In the genomic region with DNA sequence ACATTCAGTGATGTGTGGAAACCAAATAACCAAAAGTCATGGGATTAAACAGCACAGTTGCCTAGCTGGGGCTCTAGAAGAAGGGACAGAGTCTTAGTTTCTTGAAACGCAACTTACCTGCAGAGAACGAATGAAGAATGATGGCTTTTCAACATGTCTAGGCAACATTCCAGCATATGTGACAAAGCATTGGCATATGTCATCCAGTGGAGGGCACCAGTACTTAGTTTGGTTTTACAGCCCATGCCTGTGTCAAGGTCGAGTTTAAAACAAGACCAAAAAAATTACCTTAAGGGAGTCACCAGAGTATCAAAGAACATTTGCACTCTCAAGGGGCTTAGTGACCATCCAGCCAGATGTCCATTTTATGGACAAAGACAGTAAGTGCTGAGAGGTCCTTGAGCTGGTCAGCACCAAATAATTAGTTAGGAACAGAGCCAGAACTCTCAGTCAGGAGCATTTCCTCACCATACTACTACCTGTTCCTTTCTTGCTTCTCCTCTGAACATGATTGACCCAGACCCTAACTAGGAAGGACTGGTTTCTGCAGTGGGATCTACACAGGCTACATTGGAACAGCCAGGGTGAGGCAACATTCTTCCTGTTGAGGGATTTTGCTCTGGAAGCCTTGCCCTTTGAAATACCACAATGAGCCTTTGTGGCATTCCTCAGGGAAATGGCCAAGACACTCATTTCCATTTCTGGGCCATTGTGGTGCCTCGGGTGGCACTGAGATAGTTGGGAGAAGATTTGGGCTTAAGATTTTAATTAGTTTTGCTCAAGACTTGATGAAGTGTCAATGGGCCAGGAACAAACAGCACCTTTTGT, we compare ENCODE assay signal across 9 cellular contexts.
A peak's percentile ranks its signal among the peaks of the same experiment; 100 is the strongest.
DNase-seq lines count a peak whose midpoint lies in the region; ATAC-seq, FAIRE-seq and TF ChIP-seq lines count a peak whose summit lies in the region.
"Had no signal": no experiment of that assay in that cellular context is flagged by ENCODE, and none has a peak within 500 bp of the region (broad histone marks: within the 10 kb centered on the region; RNA-seq: fewer than 3 reads in every experiment).

No MANE protein-coding gene starts in this region.

- no peaks in the 10 kb centered on the region for H3K79me1 ChIP-seq in neuronal stem cell (ENCODE audit: low read depth, low read length)

- no peaks in the 10 kb centered on the region for H3K9me3 ChIP-seq in neuronal stem cell (replicated peaks in 1 of 2; ENCODE audit: control insufficient read depth in 2 of 2, insufficient read depth in 1 of 2, low read depth in 1 of 2, low read length in 2 of 2)
- H3K9me3 ChIP-seq in gastroesophageal sphincter, result no peaks in the 10 kb centered on the region

- no peak overlapping the region for H3K4me2 ChIP-seq in neuronal stem cell (ENCODE audit: insufficient read depth, low read length, poor library complexity, severe bottlenecking)

- no peak overlapping the region for H3K23ac ChIP-seq in neuronal stem cell (ENCODE audit: low read depth, low read length, poor library complexity)

- DNase-seq in D721Med (ENCODE audit: insufficient read length, low spot score) (no peak), SHP77 (lab: John Stamatoyannopoulos, UW) (peak; percentile 51 to 65), dorsolateral prefrontal cortex (no peak), neuronal stem cell (ENCODE audit: low spot score) (no peak), HK-2 (ENCODE audit: unreplicated experiment) (no peak)

- no peak for TF ChIP-seq POLR2A in gastroesophageal sphincter (IDR thresholded peaks at IDR 0.05)

- H3K27ac ChIP-seq in dorsolateral prefrontal cortex (no peak overlapping the region), neuronal stem cell (replicated peaks; ENCODE audit: low read length) (no peak overlapping the region), gastroesophageal sphincter (no peak overlapping the region)

- H2AFZ ChIP-seq in neuronal stem cell (ENCODE audit: low read length), result peak overlapping the region; percentile 52

- TF ChIP-seq CTCF in D721Med (IDR thresholded peaks at IDR 0.05; ENCODE audit: insufficient read depth, missing control alignments) (peak; percentile 51), dorsolateral prefrontal cortex (IDR thresholded peaks at IDR 0.05 in 54 of 56, conservative IDR thresholded peaks at IDR 0.05 in 2 of 56; ENCODE audit: low read depth in 1 of 56, partially characterized antibody in 56 of 56) (peak in 29 of 56 donors; percentile 15 to 41 (median 27)), gastroesophageal sphincter (IDR thresholded peaks at IDR 0.05) (peak in 1 of 4 experiments; percentile 17)

- TF ChIP-seq EP300 in gastroesophageal sphincter (IDR thresholded peaks at IDR 0.05), result no peak

- no peak overlapping the region for H4K8ac ChIP-seq in neuronal stem cell (ENCODE audit: low read depth, low read length)

- no peak for FAIRE-seq in D721Med (lab: Jason Lieb, UNC)
- FAIRE-seq: TTC549 had no signal

- H2AK5ac ChIP-seq in neuronal stem cell (ENCODE audit: low read depth, low read length), result no peak overlapping the region

- ATAC-seq in GM18907 (IDR thresholded peaks at IDR 0.05; ENCODE audit: unreplicated experiment) (peak; percentile 72), HG03469 (IDR thresholded peaks at IDR 0.05; ENCODE audit: unreplicated experiment) (peak; percentile 91), gastroesophageal sphincter (no peak)

- no CpG with 5 or more reads among the region's 4 CpGs for WGBS in neuronal stem cell (ENCODE audit: extremely low coverage in 2 of 2, insufficient read length in 2 of 2, insufficient replicate concordance in 1 of 2), 2 donors
- 52 to 63% methylated on average over 3 to 4 of the region's 4 CpGs for whole genome bisulfite sequencing in gastroesophageal sphincter (ENCODE audit: low coverage in 1 of 2), 2 donors

- no peak overlapping the region for H3K9ac ChIP-seq in neuronal stem cell (ENCODE audit: low read depth, low read length, poor library complexity)

- H3K4me1 ChIP-seq in neuronal stem cell (ENCODE audit: control insufficient read depth in 2 of 2, insufficient read depth in 1 of 2, low read depth in 1 of 2, low read length in 2 of 2), result peaks cover 2 to 3% of the 10 kb centered on the region in 2 donors
- no peaks in the 10 kb centered on the region for H3K4me1 ChIP-seq in gastroesophageal sphincter

- no peak overlapping the region for H3K4ac ChIP-seq in neuronal stem cell (ENCODE audit: low read length)

- no peak overlapping the region for H2BK15ac ChIP-seq in neuronal stem cell (ENCODE audit: low read length)

- no peak overlapping the region for H3K18ac ChIP-seq in neuronal stem cell (ENCODE audit: low read length)

- intact Hi-C loops in dorsolateral prefrontal cortex (cut with DNase I), result loop anchor here in 1 of 2 donors (5.0 kb wide), 1 partner anchor 220 kb away; no protein-coding TSS in a partner anchor

- H4K91ac ChIP-seq in neuronal stem cell (ENCODE audit: low read depth, low read length, poor library complexity), result no peak overlapping the region

- H3K36me3 ChIP-seq in neuronal stem cell (replicated peaks in 1 of 2; ENCODE audit: control insufficient read depth in 2 of 2, insufficient read depth in 2 of 2, low read length in 2 of 2) (no peaks in the 10 kb centered on the region), gastroesophageal sphincter (no peaks in the 10 kb centered on the region)

- no peak overlapping the region for H2BK12ac ChIP-seq in neuronal stem cell (ENCODE audit: low read length)

- no peak overlapping the region for H3K4me3 ChIP-seq in dorsolateral prefrontal cortex
- H3K4me3 ChIP-seq in neuronal stem cell (ENCODE audit: low read length in 2 of 2), result no peak overlapping the region
- no peak overlapping the region for H3K4me3 ChIP-seq in gastroesophageal sphincter

- H2BK5ac ChIP-seq in neuronal stem cell (ENCODE audit: low read length), result no peak overlapping the region

- H2BK120ac ChIP-seq in neuronal stem cell (ENCODE audit: low read depth, low read length), result no peak overlapping the region

- no peak overlapping the region for H3K14ac ChIP-seq in neuronal stem cell (ENCODE audit: low read length)

- H3K27me3 ChIP-seq in dorsolateral prefrontal cortex (no peaks in the 10 kb centered on the region), neuronal stem cell (ENCODE audit: control insufficient read depth in 3 of 3, insufficient read depth in 3 of 3, low read depth in 1 of 3, low read length in 3 of 3) (no peaks in the 10 kb centered on the region), gastroesophageal sphincter (no peaks in the 10 kb centered on the region)

Comparison
In these comparisons a context has a peak if more than half of its experiments do, and no peak if none do; other contexts are left out.
1. DNase-seq: peak in SHP77 (2 of 2); none in D721Med (single experiment), dorsolateral prefrontal cortex (0 of 10), neuronal stem cell (single experiment) and HK-2 (single experiment).